22 cellular contexts compared by ENCODE assay signal in genomic region chr11:68367252-68367651, GRCh38. TPM values are rescaled to one million over a fixed set of nuclear protein-coding genes. Genes with fewer than 3 reads are reported as not detected.
DNase-seq lines count a peak whose midpoint lies in the region; ATAC-seq and TF ChIP-seq lines count a peak whose summit lies in the region.
"Had no signal": no experiment of that assay in that cellular context is flagged by ENCODE, and none has a peak within 500 bp of the region (broad histone marks: within the 10 kb centered on the region; RNA-seq: fewer than 3 reads in every experiment).

No MANE protein-coding gene starts in this region.

- H3K36me3 ChIP-seq in gastroesophageal sphincter (peaks cover 0 to 42% of the 10 kb centered on the region in 2 donors), heart right ventricle (peaks cover 0 to 59% (median under 1%) of the 10 kb centered on the region in 9 donors)

- H3K27ac Mint-ChIP-seq in activated CD8-positive, alpha-beta T cell treated with anti-CD3 and anti-CD28 coated beads, Interleukin-2, amount 10 ng/mL, durations not matched to agents 7 days and 5 days = peak overlapping the region; percentile 49
- H3K27ac Mint-ChIP-seq in activated CD8-positive, alpha-beta T cell treated with anti-CD3 and anti-CD28 coated beads for 36 hours = no peak overlapping the region
- H3K27ac Mint-ChIP-seq in progenitor cell of endocrine pancreas = peak overlapping the region; percentile 26
- H3K27ac Mint-ChIP-seq: HFFc6 had no signal

- H3K27ac ChIP-seq in gastroesophageal sphincter (peak overlapping the region in 3 of 4 donors; percentile 5 to 87 (median 34)), heart right ventricle (no peak overlapping the region)
- H3K27ac ChIP-seq: HL-60, SJCRH30 had no signal

- TF ChIP-seq CTCF in activated CD8-positive, alpha-beta T cell treated with anti-CD3 and anti-CD28 coated beads for 36 hours (IDR thresholded peaks at IDR 0.05) = no peak
- no peak for TF ChIP-seq CTCF in gastroesophageal sphincter (IDR thresholded peaks at IDR 0.05)
- TF ChIP-seq CTCF in progenitor cell of endocrine pancreas (IDR thresholded peaks at IDR 0.05; ENCODE audit: unreplicated experiment) = no peak
- TF ChIP-seq CTCF in heart right ventricle (IDR thresholded peaks at IDR 0.05) = no peak

- no peaks in the 10 kb centered on the region for H3K27me3 Mint-ChIP-seq in activated CD8-positive, alpha-beta T cell treated with anti-CD3 and anti-CD28 coated beads, Interleukin-2, amount 10 ng/mL, durations not matched to agents 7 days and 5 days (ENCODE audit: low read depth)
- H3K27me3 Mint-ChIP-seq in activated CD8-positive, alpha-beta T cell treated with anti-CD3 and anti-CD28 coated beads for 36 hours = no peaks in the 10 kb centered on the region
- no peaks in the 10 kb centered on the region for H3K27me3 Mint-ChIP-seq in progenitor cell of endocrine pancreas

- peaks cover 19% of the 10 kb centered on the region for H3K36me3 Mint-ChIP-seq in activated CD8-positive, alpha-beta T cell treated with anti-CD3 and anti-CD28 coated beads, Interleukin-2, amount 10 ng/mL, durations not matched to agents 7 days and 5 days (ENCODE audit: low read depth)
- H3K36me3 Mint-ChIP-seq in activated CD8-positive, alpha-beta T cell treated with anti-CD3 and anti-CD28 coated beads for 36 hours (ENCODE audit: low read depth) = peaks cover 2% of the 10 kb centered on the region
- peaks cover 42% of the 10 kb centered on the region for H3K36me3 Mint-ChIP-seq in progenitor cell of endocrine pancreas (ENCODE audit: insufficient read depth)

- H3K4me3 Mint-ChIP-seq in activated CD8-positive, alpha-beta T cell treated with anti-CD3 and anti-CD28 coated beads, Interleukin-2, amount 10 ng/mL, durations not matched to agents 7 days and 5 days = no peak overlapping the region
- H3K4me3 Mint-ChIP-seq in activated CD8-positive, alpha-beta T cell treated with anti-CD3 and anti-CD28 coated beads for 36 hours = no peak overlapping the region
- no peak overlapping the region for H3K4me3 Mint-ChIP-seq in progenitor cell of endocrine pancreas (ENCODE audit: low read depth)
- H3K4me3 Mint-ChIP-seq: CD14-positive monocyte, HFFc6 had no signal

- POLR2A ChIA-PET in activated CD8-positive, alpha-beta T cell treated with anti-CD3 and anti-CD28 coated beads, Interleukin-2, amount 10 ng/mL, durations not matched to agents 7 days and 5 days (lab: Charles Lee) = no interaction called here
- POLR2A ChIA-PET in activated CD8-positive, alpha-beta T cell treated with anti-CD3 and anti-CD28 coated beads for 36 hours (lab: Charles Lee) = no interaction called here

- intact Hi-C loops in activated CD8-positive, alpha-beta T cell treated with anti-CD3 and anti-CD28 coated beads for 36 hours (cut with micrococcal nuclease) = no loop called here
- intact Hi-C loops in heart right ventricle (cut with DNase I) = no loop called here

- TF ChIP-seq EP300 in gastroesophageal sphincter (IDR thresholded peaks at IDR 0.05) = no peak

- CTCF ChIA-PET in activated CD8-positive, alpha-beta T cell treated with anti-CD3 and anti-CD28 coated beads, Interleukin-2, amount 10 ng/mL, durations not matched to agents 7 days and 5 days (lab: Charles Lee) = no interaction called here
- CTCF ChIA-PET in activated CD8-positive, alpha-beta T cell treated with anti-CD3 and anti-CD28 coated beads for 36 hours (lab: Charles Lee) = interaction anchor here (0.7 kb wide), 1 partner anchor 15 kb away, joined by 3 read pairs; no protein-coding TSS in a partner anchor

- H3K9me3 ChIP-seq in gastroesophageal sphincter (no peaks in the 10 kb centered on the region), heart right ventricle (no peaks in the 10 kb centered on the region)
- H3K9me3 ChIP-seq: SJCRH30 had no signal

- DNase-seq in activated CD8-positive, alpha-beta T cell treated with anti-CD3 and anti-CD28 coated beads, Interleukin-2, amount 10 ng/mL, durations not matched to agents 7 days and 5 days = no peak
- DNase-seq in activated CD8-positive, alpha-beta T cell treated with anti-CD3 and anti-CD28 coated beads for 36 hours = no peak
- peak; percentile 34 for DNase-seq in DMS53 treated with DMSO at 0.1 percent for 48 hours (lab: John Stamatoyannopoulos, UW; ENCODE audit: unreplicated experiment)
- DNase-seq in progenitor cell of endocrine pancreas (ENCODE audit: low spot score, unreplicated experiment) = no peak
- DNase-seq in heart right ventricle = no peak
- no peak for DNase-seq in AG20443 (ENCODE audit: low spot score)
- no peak for DNase-seq in NCI-H748 (lab: John Stamatoyannopoulos, UW; ENCODE audit: unreplicated experiment)
- DNase-seq: 8988T, DMS79, H7, HFFc6, KBM-7, NCI-H1092, NCI-H1436, NCI-H187 treated with DMSO at 0.1 percent for 48 hours, NCI-H2227 treated with DMSO at 0.1 percent for 48 hours, NCI-H524, OCI-M1, SJCRH30 had no signal

- H3K27me3 ChIP-seq in gastroesophageal sphincter (no peaks in the 10 kb centered on the region), heart right ventricle (no peaks in the 10 kb centered on the region)
- H3K27me3 ChIP-seq: SJCRH30 had no signal

- H3K4me1 Mint-ChIP-seq in activated CD8-positive, alpha-beta T cell treated with anti-CD3 and anti-CD28 coated beads, Interleukin-2, amount 10 ng/mL, durations not matched to agents 7 days and 5 days (ENCODE audit: low read depth) = peaks cover 20% of the 10 kb centered on the region
- H3K4me1 Mint-ChIP-seq in activated CD8-positive, alpha-beta T cell treated with anti-CD3 and anti-CD28 coated beads for 36 hours (ENCODE audit: low read depth) = no peaks in the 10 kb centered on the region
- H3K4me1 Mint-ChIP-seq in progenitor cell of endocrine pancreas (ENCODE audit: low read depth) = peaks cover 6% of the 10 kb centered on the region

- no peaks in the 10 kb centered on the region for H3K9me3 Mint-ChIP-seq in activated CD8-positive, alpha-beta T cell treated with anti-CD3 and anti-CD28 coated beads, Interleukin-2, amount 10 ng/mL, durations not matched to agents 7 days and 5 days (ENCODE audit: insufficient read depth)
- no peaks in the 10 kb centered on the region for H3K9me3 Mint-ChIP-seq in activated CD8-positive, alpha-beta T cell treated with anti-CD3 and anti-CD28 coated beads for 36 hours
- no peaks in the 10 kb centered on the region for H3K9me3 Mint-ChIP-seq in progenitor cell of endocrine pancreas (ENCODE audit: low read depth)
- H3K9me3 Mint-ChIP-seq: HFFc6 had no signal

- no peak for ATAC-seq in activated CD8-positive, alpha-beta T cell treated with anti-CD3 and anti-CD28 coated beads, Interleukin-2, amount 10 ng/mL, durations not matched to agents 7 days and 5 days
- ATAC-seq in activated CD8-positive, alpha-beta T cell treated with anti-CD3 and anti-CD28 coated beads for 36 hours = no peak
- ATAC-seq in gastroesophageal sphincter (no peak), heart right ventricle (no peak)

- peaks cover 4 to 49% (median 24%) of the 10 kb centered on the region in 3 donors for H3K4me1 ChIP-seq in gastroesophageal sphincter
- H3K4me1 ChIP-seq in heart right ventricle = peaks cover 23 to 31% (median 27%) of the 10 kb centered on the region in 9 donors
- H3K4me1 ChIP-seq: SJCRH30 had no signal

- no peak overlapping the region for H3K4me3 ChIP-seq in gastroesophageal sphincter
- no peak overlapping the region for H3K4me3 ChIP-seq in heart right ventricle
- H3K4me3 ChIP-seq: SJCRH30 had no signal

- TF ChIP-seq POLR2A in gastroesophageal sphincter (IDR thresholded peaks at IDR 0.05) = no peak

- WGBS in gastroesophageal sphincter (ENCODE audit: low coverage in 1 of 2), 2 donors = no CpG with 5 or more reads among the region's 6 CpGs
- WGBS in heart right ventricle, 2 donors = 93 to 95% methylated on average over 6 of the region's 6 CpGs

RNA-seq across cellular contexts. Expression of gene LRP5, which starts 54.9 kb away (rescaled TPM):
- 10 to 100 TPM; 37.1 to 46.3 TPM for total RNA-seq in activated CD8-positive, alpha-beta T cell treated with anti-CD3 and anti-CD28 coated beads, Interleukin-2, amount 10 ng/mL, durations not matched to agents 7 days and 5 days
- 10 to 100 TPM; 10.5 to 15.3 TPM for total RNA-seq in activated CD8-positive, alpha-beta T cell treated with anti-CD3 and anti-CD28 coated beads for 36 hours
- total RNA-seq in gastroesophageal sphincter = 10 to 100 TPM; 32.6 to 68.9 (median 42.5) TPM
- 114 and 115 TPM in 2 replicates for total RNA-seq in progenitor cell of endocrine pancreas
- 10 to 100 TPM; 33.9 to 73.3 (median 46.3) TPM for total RNA-seq in heart right ventricle
- polyA plus RNA-seq in heart right ventricle = 10 to 100 TPM; 23.2 to 71.6 TPM

Comparison
In these comparisons a context has a peak if more than half of its experiments do, and no peak if none do; other contexts are left out.
1. H3K27ac ChIP-seq: peak in gastroesophageal sphincter (3 of 4); none in heart right ventricle (0 of 10).